ENCODE assay signal across 1 cellular context in the genomic region with DNA sequence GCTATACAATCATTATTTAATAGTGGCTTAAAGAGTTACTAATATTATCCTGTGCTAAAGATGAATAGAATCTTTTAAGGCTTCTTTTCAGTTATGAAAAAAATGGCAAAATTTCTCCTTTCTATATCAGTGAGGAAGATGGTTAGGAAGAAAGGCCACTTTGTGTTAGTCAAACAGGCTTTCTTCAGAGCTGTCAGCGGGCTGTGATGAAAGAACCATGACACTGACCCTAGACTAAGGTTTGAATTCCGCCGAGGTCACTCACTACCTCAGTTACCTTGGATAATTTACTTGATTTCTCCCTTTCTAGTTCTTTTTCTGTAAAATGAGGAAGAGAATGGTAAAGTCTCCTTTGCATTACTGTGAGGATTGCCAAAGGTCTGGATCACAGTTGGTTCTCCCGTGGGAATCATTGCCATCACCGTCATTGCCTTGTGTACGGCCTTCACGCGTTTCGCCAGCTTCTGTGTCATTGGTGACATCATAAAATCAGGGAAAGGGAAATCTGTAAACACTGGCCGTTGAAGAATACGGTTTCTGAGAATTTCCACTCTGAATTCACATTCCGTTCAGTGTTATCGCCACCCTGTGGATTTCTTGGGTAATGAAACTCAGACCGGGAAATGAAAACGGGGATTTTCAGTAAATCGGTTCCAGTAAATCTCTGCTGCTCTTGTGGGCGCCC.
TF ChIP-seq lines count a peak whose summit lies in the region.

No MANE protein-coding gene starts in this region.

TF ChIP-seq in HepG2, 621 proteins besides CTCF, POLR2A, EP300 and RAD21 (continued from another document and continues in another):
- no peak for TF ChIP-seq PRDM15 (CRISPR knock-in tag; IDR thresholded peaks at IDR 0.05)
- no peak for TF ChIP-seq RBFOX2 (IDR thresholded peaks at IDR 0.05; ENCODE audit: low read depth, low read length)
- TF ChIP-seq ZSCAN9 (CRISPR knock-in tag; IDR thresholded peaks at IDR 0.05; ENCODE audit: borderline replicate concordance): 0 out of 2 replicates have a peak, but pooled peaks have one; percentile 27
- TF ChIP-seq, protein P1, sequence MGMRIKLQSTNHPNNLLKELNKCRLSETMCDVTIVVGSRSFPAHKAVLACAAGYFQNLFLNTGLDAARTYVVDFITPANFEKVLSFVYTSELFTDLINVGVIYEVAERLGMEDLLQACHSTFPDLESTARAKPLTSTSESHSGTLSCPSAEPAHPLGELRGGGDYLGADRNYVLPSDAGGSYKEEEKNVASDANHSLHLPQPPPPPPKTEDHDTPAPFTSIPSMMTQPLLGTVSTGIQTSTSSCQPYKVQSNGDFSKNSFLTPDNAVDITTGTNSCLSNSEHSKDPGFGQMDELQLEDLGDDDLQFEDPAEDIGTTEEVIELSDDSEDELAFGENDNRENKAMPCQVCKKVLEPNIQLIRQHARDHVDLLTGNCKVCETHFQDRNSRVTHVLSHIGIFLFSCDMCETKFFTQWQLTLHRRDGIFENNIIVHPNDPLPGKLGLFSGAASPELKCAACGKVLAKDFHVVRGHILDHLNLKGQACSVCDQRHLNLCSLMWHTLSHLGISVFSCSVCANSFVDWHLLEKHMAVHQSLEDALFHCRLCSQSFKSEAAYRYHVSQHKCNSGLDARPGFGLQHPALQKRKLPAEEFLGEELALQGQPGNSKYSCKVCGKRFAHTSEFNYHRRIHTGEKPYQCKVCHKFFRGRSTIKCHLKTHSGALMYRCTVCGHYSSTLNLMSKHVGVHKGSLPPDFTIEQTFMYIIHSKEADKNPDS (CRISPR knock-in tag; IDR thresholded peaks at IDR 0.05): no peak
- peak; percentile 86 for TF ChIP-seq CREB1 (IDR thresholded peaks at IDR 0.05)
- TF ChIP-seq CREB1 (CRISPR knock-in tag; IDR thresholded peaks at IDR 0.05): peak; percentile 81
- TF ChIP-seq STAG1 (CRISPR knock-in tag; IDR thresholded peaks at IDR 0.05): peak; percentile 82
- TF ChIP-seq KLF16 (CRISPR knock-in tag; IDR thresholded peaks at IDR 0.05): peak in 1 of 2 experiments; percentile 33; a peak in 1 of 4 replicates
- peak; percentile 59 for TF ChIP-seq SAP130 (CRISPR knock-in tag; IDR thresholded peaks at IDR 0.05; ENCODE audit: low read depth)
- TF ChIP-seq ZNF543 (CRISPR knock-in tag; IDR thresholded peaks at IDR 0.05): no peak
- no peak for TF ChIP-seq ZNF432 (CRISPR knock-in tag; IDR thresholded peaks at IDR 0.05; ENCODE audit: borderline replicate concordance)
- TF ChIP-seq RFX5 (IDR thresholded peaks at IDR 0.05; ENCODE audit: low read depth, low read length): no peak
- TF ChIP-seq NCOA2 (CRISPR knock-in tag; IDR thresholded peaks at IDR 0.05): peak; percentile 20; the same call in 1 of the 2 replicates
- TF ChIP-seq ZNF713 (CRISPR knock-in tag; IDR thresholded peaks at IDR 0.05): no peak
- no peak for TF ChIP-seq MEIS1 (CRISPR knock-in tag; IDR thresholded peaks at IDR 0.05; ENCODE audit: borderline replicate concordance)
- 0 out of 2 replicates have a peak, but pooled peaks have one; percentile 35 for TF ChIP-seq KDM3A (CRISPR knock-in tag; IDR thresholded peaks at IDR 0.05; ENCODE audit: low read depth)
- no peak for TF ChIP-seq FOXA1 (IDR thresholded peaks at IDR 0.05)
- TF ChIP-seq FOXA1 (CRISPR knock-in tag; IDR thresholded peaks at IDR 0.05): peak; percentile 52; the same call in 1 of the 2 replicates
- no peak for TF ChIP-seq RNF219 (CRISPR knock-in tag; IDR thresholded peaks at IDR 0.05)
- TF ChIP-seq CENPX (CRISPR knock-in tag; IDR thresholded peaks at IDR 0.05): no peak
- TF ChIP-seq, protein P2, sequence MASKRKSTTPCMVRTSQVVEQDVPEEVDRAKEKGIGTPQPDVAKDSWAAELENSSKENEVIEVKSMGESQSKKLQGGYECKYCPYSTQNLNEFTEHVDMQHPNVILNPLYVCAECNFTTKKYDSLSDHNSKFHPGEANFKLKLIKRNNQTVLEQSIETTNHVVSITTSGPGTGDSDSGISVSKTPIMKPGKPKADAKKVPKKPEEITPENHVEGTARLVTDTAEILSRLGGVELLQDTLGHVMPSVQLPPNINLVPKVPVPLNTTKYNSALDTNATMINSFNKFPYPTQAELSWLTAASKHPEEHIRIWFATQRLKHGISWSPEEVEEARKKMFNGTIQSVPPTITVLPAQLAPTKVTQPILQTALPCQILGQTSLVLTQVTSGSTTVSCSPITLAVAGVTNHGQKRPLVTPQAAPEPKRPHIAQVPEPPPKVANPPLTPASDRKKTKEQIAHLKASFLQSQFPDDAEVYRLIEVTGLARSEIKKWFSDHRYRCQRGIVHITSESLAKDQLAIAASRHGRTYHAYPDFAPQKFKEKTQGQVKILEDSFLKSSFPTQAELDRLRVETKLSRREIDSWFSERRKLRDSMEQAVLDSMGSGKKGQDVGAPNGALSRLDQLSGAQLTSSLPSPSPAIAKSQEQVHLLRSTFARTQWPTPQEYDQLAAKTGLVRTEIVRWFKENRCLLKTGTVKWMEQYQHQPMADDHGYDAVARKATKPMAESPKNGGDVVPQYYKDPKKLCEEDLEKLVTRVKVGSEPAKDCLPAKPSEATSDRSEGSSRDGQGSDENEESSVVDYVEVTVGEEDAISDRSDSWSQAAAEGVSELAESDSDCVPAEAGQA (IDR thresholded peaks at IDR 0.05; ENCODE audit: low read depth): peak; percentile 45; the same call in 1 of the 2 replicates
- TF ChIP-seq, protein P2 (CRISPR knock-in tag; IDR thresholded peaks at IDR 0.05; ENCODE audit: borderline replicate concordance): no peak
- no peak for TF ChIP-seq PRDM4 (CRISPR knock-in tag; IDR thresholded peaks at IDR 0.05; ENCODE audit: borderline replicate concordance)
- TF ChIP-seq MED8 (CRISPR knock-in tag; IDR thresholded peaks at IDR 0.05; ENCODE audit: insufficient replicate concordance): no peak
- no peak for TF ChIP-seq MYC (CRISPR knock-in tag; IDR thresholded peaks at IDR 0.05; ENCODE audit: borderline replicate concordance)
- peak; percentile 95 for TF ChIP-seq ZBTB21 (CRISPR knock-in tag; IDR thresholded peaks at IDR 0.05)
- TF ChIP-seq GZF1 (CRISPR knock-in tag; IDR thresholded peaks at IDR 0.05): no peak
- no peak for TF ChIP-seq FOXO1 (CRISPR knock-in tag; IDR thresholded peaks at IDR 0.05)
- no peak for TF ChIP-seq RBM39 (IDR thresholded peaks at IDR 0.05; ENCODE audit: low read depth, low read length, poor library complexity, severe bottlenecking)
- TF ChIP-seq KDM4B (CRISPR knock-in tag; IDR thresholded peaks at IDR 0.05): no peak
- TF ChIP-seq ZBTB37 (CRISPR knock-in tag; IDR thresholded peaks at IDR 0.05): no peak
- no peak for TF ChIP-seq MIER3 (CRISPR knock-in tag; IDR thresholded peaks at IDR 0.05; ENCODE audit: borderline replicate concordance)
- 0 out of 2 replicates have a peak, but pooled peaks have one; percentile 50 for TF ChIP-seq ARID2 (CRISPR knock-in tag; IDR thresholded peaks at IDR 0.05; ENCODE audit: borderline replicate concordance)
- 0 out of 2 replicates have a peak, but pooled peaks have one; percentile 55 for TF ChIP-seq SMAD3 (CRISPR knock-in tag; IDR thresholded peaks at IDR 0.05)
- peak; percentile 54; the same call in 1 of the 2 replicates for TF ChIP-seq ATF1 (CRISPR knock-in tag; IDR thresholded peaks at IDR 0.05)
- peak; percentile 29; the same call in 1 of the 2 replicates for TF ChIP-seq CREM (IDR thresholded peaks at IDR 0.05)
- no peak for TF ChIP-seq CREM (CRISPR knock-in tag; IDR thresholded peaks at IDR 0.05)
